In genomic region chr6:11767458-11767857, GRCh38 we compare ENCODE assay signal across 21 cellular contexts. TPM values are rescaled to one million over a fixed set of nuclear protein-coding genes. Genes with fewer than 3 reads are reported as not detected.
DNase-seq lines count a peak whose midpoint lies in the region; ATAC-seq, FAIRE-seq and TF ChIP-seq lines count a peak whose summit lies in the region.
"Had no signal": no experiment of that assay in that cellular context is flagged by ENCODE, and none has a peak within 500 bp of the region (broad histone marks: within the 10 kb centered on the region; RNA-seq: fewer than 3 reads in every experiment).

No MANE protein-coding gene starts in this region.

- dilution Hi-C loops in keratinocyte (cut with MboI; ENCODE audit: extremely low pct_ligation_motif_present, low sequenced_read_pairs), result no loop called here

- no peaks in the 10 kb centered on the region for H4K20me1 ChIP-seq in keratinocyte (ENCODE audit: control insufficient read depth, extremely low read depth, insufficient read depth, low read length)

- intact Hi-C loops in left ventricle myocardium inferior (cut with micrococcal nuclease), result no loop called here

- H3K27me3 Mint-ChIP-seq in activated T-cell treated with anti-CD3 and anti-CD28 coated beads, Interleukin-2, amount 50 U/mL, for 72 hours (ENCODE audit: low read depth), result peaks cover 11% of the 10 kb centered on the region
- peaks cover 39% of the 10 kb centered on the region for H3K27me3 Mint-ChIP-seq in stimulated activated memory B cell treated with anti-CD40 and anti-IgM and Interleukin-4, amounts not matched to agents 10 μg/mL and 1 μg/mL and 100 μg/mL, for 72 hours

- H3K79me2 ChIP-seq in keratinocyte (ENCODE audit: control insufficient read depth, insufficient read depth, low read length), result no peaks in the 10 kb centered on the region
- H3K79me2 ChIP-seq: hepatocyte had no signal

- H3K27ac ChIP-seq in SJSA1, result peak overlapping the region; percentile 93
- peak overlapping the region; percentile 100 for H3K27ac ChIP-seq in keratinocyte (ENCODE audit: control insufficient read depth, insufficient read depth, low read length)
- H3K27ac ChIP-seq in left ventricle myocardium inferior (replicated peaks), result no peak overlapping the region
- H3K27ac ChIP-seq: SK-N-MC had no signal

- H3K36me3 ChIP-seq in SJSA1, result no peaks in the 10 kb centered on the region
- no peaks in the 10 kb centered on the region for H3K36me3 ChIP-seq in keratinocyte (ENCODE audit: control insufficient read depth in 2 of 2, extremely low read depth in 1 of 2, insufficient read depth in 2 of 2, low read length in 2 of 2)
- H3K36me3 ChIP-seq in left ventricle myocardium inferior, result no peaks in the 10 kb centered on the region

- no peak overlapping the region for H2AFZ ChIP-seq in keratinocyte (ENCODE audit: control insufficient read depth, low read length)
- H2AFZ ChIP-seq: hepatocyte had no signal

- no peak for DNase-seq in activated T-cell treated with anti-CD3 and anti-CD28 coated beads, Interleukin-2, amount 50 U/mL, for 72 hours
- DNase-seq in activated T-cell treated with anti-CD3 and anti-CD28 coated beads for 4 hours (no peak), SJSA1 (ENCODE audit: low read depth in 1 of 2, low spot score in 2 of 2) (no peak), keratinocyte (ENCODE audit: low read depth, low spot score) (no peak), left ventricle myocardium inferior (no peak)
- DNase-seq: activated CD4-positive, CD25-positive, alpha-beta regulatory T cell treated with anti-CD3 and anti-CD28 coated beads, Interleukin-2, amount 50 U/mL, for 72 hours; DMS53; NCI-H1436 treated with DMSO at 0.1 percent for 48 hours; NCI-H2171 treated with DMSO at 0.1 percent for 48 hours; OCI-M1; posterior cingulate gyrus; stimulated activated CD4-positive, alpha-beta T cell treated with anti-CD3 and anti-CD28 coated beads, Interleukin-2, amount 100 ng/mL, for 48 hours had no signal

- no peak for TF ChIP-seq CTCF in keratinocyte (optimal IDR thresholded peaks at IDR 0.05 in 1 of 3, IDR thresholded peaks at IDR 0.05 in 1 of 3, conservative IDR thresholded peaks at IDR 0.05 in 1 of 3; ENCODE audit: extremely low read depth in 1 of 3, insufficient read depth in 2 of 3, low read length in 3 of 3)
- TF ChIP-seq CTCF in left ventricle myocardium inferior (IDR thresholded peaks at IDR 0.05; ENCODE audit: borderline replicate concordance), result no peak

- peaks cover 61% of the 10 kb centered on the region for H3K4me1 Mint-ChIP-seq in activated T-cell treated with anti-CD3 and anti-CD28 coated beads, Interleukin-2, amount 50 U/mL, for 72 hours (ENCODE audit: low read depth)
- H3K4me1 Mint-ChIP-seq in stimulated activated memory B cell treated with anti-CD40 and anti-IgM and Interleukin-4, amounts not matched to agents 10 μg/mL and 1 μg/mL and 100 μg/mL, for 72 hours, result peaks cover 18% of the 10 kb centered on the region

- H3K4me1 ChIP-seq in SJSA1 (replicated peaks) (peaks cover 64% of the 10 kb centered on the region), keratinocyte (ENCODE audit: control insufficient read depth, extremely low read depth, insufficient read depth, low read length) (peaks cover 71% of the 10 kb centered on the region), left ventricle myocardium inferior (peaks cover 31% of the 10 kb centered on the region)

- H3K9me3 ChIP-seq in SJSA1 (replicated peaks) (no peaks in the 10 kb centered on the region), keratinocyte (ENCODE audit: control insufficient read depth, low read depth, low read length) (no peaks in the 10 kb centered on the region), left ventricle myocardium inferior (replicated peaks) (no peaks in the 10 kb centered on the region)

- peak overlapping the region in 1 of 2 donors; percentile 34 for H3K4me3 Mint-ChIP-seq in activated T-cell treated with anti-CD3 and anti-CD28 coated beads, Interleukin-2, amount 50 U/mL, for 72 hours
- no peak overlapping the region for H3K4me3 Mint-ChIP-seq in stimulated activated memory B cell treated with anti-CD40 and anti-IgM and Interleukin-4, amounts not matched to agents 10 μg/mL and 1 μg/mL and 100 μg/mL, for 72 hours
- H3K4me3 Mint-ChIP-seq: nephron had no signal

- peak overlapping the region; percentile 34 for H3K27ac Mint-ChIP-seq in activated T-cell treated with anti-CD3 and anti-CD28 coated beads, Interleukin-2, amount 50 U/mL, for 72 hours
- H3K27ac Mint-ChIP-seq in stimulated activated memory B cell treated with anti-CD40 and anti-IgM and Interleukin-4, amounts not matched to agents 10 μg/mL and 1 μg/mL and 100 μg/mL, for 72 hours, result peak overlapping the region; percentile 33
- H3K27ac Mint-ChIP-seq: nephron had no signal

- H3K36me3 Mint-ChIP-seq in activated T-cell treated with anti-CD3 and anti-CD28 coated beads, Interleukin-2, amount 50 U/mL, for 72 hours (ENCODE audit: insufficient read depth in 2 of 2), result no peaks in the 10 kb centered on the region
- no peaks in the 10 kb centered on the region for H3K36me3 Mint-ChIP-seq in stimulated activated memory B cell treated with anti-CD40 and anti-IgM and Interleukin-4, amounts not matched to agents 10 μg/mL and 1 μg/mL and 100 μg/mL, for 72 hours

- no peak overlapping the region for H3K4me3 ChIP-seq in SJSA1
- no peak overlapping the region for H3K4me3 ChIP-seq in keratinocyte (ENCODE audit: control insufficient read depth in 2 of 3, extremely low read depth in 1 of 3, insufficient read depth in 2 of 3, low read depth in 1 of 3, low read length in 3 of 3)
- no peak overlapping the region for H3K4me3 ChIP-seq in left ventricle myocardium inferior
- H3K4me3 ChIP-seq: hepatocyte, SK-N-MC had no signal

- H3K9me3 Mint-ChIP-seq in activated T-cell treated with anti-CD3 and anti-CD28 coated beads, Interleukin-2, amount 50 U/mL, for 72 hours, result no peaks in the 10 kb centered on the region
- H3K9me3 Mint-ChIP-seq in stimulated activated memory B cell treated with anti-CD40 and anti-IgM and Interleukin-4, amounts not matched to agents 10 μg/mL and 1 μg/mL and 100 μg/mL, for 72 hours, result no peaks in the 10 kb centered on the region
- H3K9me3 Mint-ChIP-seq: nephron had no signal

- H3K27me3 ChIP-seq in SJSA1 (replicated peaks) (no peaks in the 10 kb centered on the region), keratinocyte (ENCODE audit: control insufficient read depth, extremely low read depth, insufficient read depth, low read length) (no peaks in the 10 kb centered on the region), left ventricle myocardium inferior (ENCODE audit: low read depth) (no peaks in the 10 kb centered on the region)
- H3K27me3 ChIP-seq: hepatocyte had no signal

- FAIRE-seq in keratinocyte (lab: Jason Lieb, UNC), result no peak
- FAIRE-seq: endometrium, GM12891 had no signal

- ATAC-seq in activated T-cell treated with anti-CD3 and anti-CD28 coated beads, Interleukin-2, amount 50 U/mL, for 72 hours (replicated peaks in 1 of 2), result peak; percentile 29 to 36
- ATAC-seq in stimulated activated memory B cell treated with anti-CD40 and anti-IgM and Interleukin-4, amounts not matched to agents 10 μg/mL and 1 μg/mL and 100 μg/mL, for 72 hours, result no peak
- ATAC-seq in HG03571 (IDR thresholded peaks at IDR 0.05; ENCODE audit: unreplicated experiment) (no peak), GM18909 (IDR thresholded peaks at IDR 0.05; ENCODE audit: poor library complexity, unreplicated experiment) (no peak)
- ATAC-seq: HCT116 had no signal

- H3K9me1 ChIP-seq in keratinocyte (ENCODE audit: control insufficient read depth, extremely low read depth, insufficient read depth, low read length), result no peaks in the 10 kb centered on the region

- no peak overlapping the region for H3K9ac ChIP-seq in keratinocyte (ENCODE audit: control insufficient read depth, extremely low read depth, insufficient read depth, low read length)

- H3K4me2 ChIP-seq in keratinocyte (ENCODE audit: control insufficient read depth, extremely low read depth, insufficient read depth, low read depth, low read length), result no peak overlapping the region
- H3K4me2 ChIP-seq: hepatocyte had no signal

RNA-seq across cellular contexts. Expression of gene ADTRP, which starts 11.1 kb away (rescaled TPM):
- total RNA-seq in activated T-cell treated with anti-CD3 and anti-CD28 coated beads, Interleukin-2, amount 50 U/mL, for 72 hours, result 10 to 100 TPM; 62.4 to 71.6 TPM
- total RNA-seq in SJSA1 (2014; rRNA removed; shearing (Covaris generic)), result 0.58 TPM in 1 of 2 replicates, not detected in the other
- polyA plus RNA-seq in keratinocyte, result 12.7 to 43.5 TPM (median 16.7 TPM) in 3 replicates
- 38.0 TPM for polyA plus RNA-seq in keratinocyte (2011; ENCODE audit: low read depth)
- polyA plus RNA-seq in keratinocyte (2011; cell fraction: cytosol; rRNA removed), result 16.9 and 33.9 TPM in 2 replicates
- 45.0 and 46.5 TPM in 2 replicates for polyA plus RNA-seq in keratinocyte (2011; cell fraction: nucleus; rRNA removed)
- 6.5 and 42.5 TPM in 2 replicates for polyA plus RNA-seq in keratinocyte (2012; ENCODE audit: low replicate concordance)
- polyA minus RNA-seq in keratinocyte, result 5.6 to 46.4 TPM (median 21.4 TPM) in 3 replicates
- polyA minus RNA-seq in keratinocyte (2011; cell fraction: cytosol; rRNA and poly(A)+ RNA removed), result 15.2 TPM
- 12.8 and 24.5 TPM in 2 replicates for polyA minus RNA-seq in keratinocyte (2011; cell fraction: nucleus; rRNA and poly(A)+ RNA removed)
- total RNA-seq in left ventricle myocardium inferior, result 0.33 TPM

Comparison
In these comparisons a context has a peak if more than half of its experiments do, and no peak if none do; other contexts are left out.
1. ATAC-seq: peak in activated T-cell treated with anti-CD3 and anti-CD28 coated beads, Interleukin-2, amount 50 U/mL, for 72 hours (2 of 2); none in stimulated activated memory B cell treated with anti-CD40 and anti-IgM and Interleukin-4, amounts not matched to agents 10 μg/mL and 1 μg/mL and 100 μg/mL, for 72 hours (single experiment), HG03571 (single experiment) and GM18909 (single experiment).
2. RNA of gene ADTRP, which starts 11.1 kb away (total RNA-seq): 62.4 to 71.6 TPM in activated T-cell treated with anti-CD3 and anti-CD28 coated beads, Interleukin-2, amount 50 U/mL, for 72 hours; 0.58 TPM in SJSA1 and 0.33 TPM in left ventricle myocardium inferior (single experiment); every median in the first group is over 10 times any median in the second.